11 cellular contexts compared by ENCODE assay signal in genomic region chr3:120198305-120198878, GRCh38.
DNase-seq lines count a peak whose midpoint lies in the region; ATAC-seq, FAIRE-seq and TF ChIP-seq lines count a peak whose summit lies in the region.
"Had no signal": no experiment of that assay in that cellular context is flagged by ENCODE, and none has a peak within 500 bp of the region (broad histone marks: within the 10 kb centered on the region; RNA-seq: fewer than 3 reads in every experiment).

No MANE protein-coding gene starts in this region.

- no peak overlapping the region for H3K4me2 ChIP-seq in endothelial cell of umbilical vein (ENCODE audit: insufficient read depth, low read length)

- no peaks in the 10 kb centered on the region for H3K9me1 ChIP-seq in endothelial cell of umbilical vein (replicated peaks; ENCODE audit: control insufficient read depth, extremely low read depth, insufficient read depth, low read length)

- H3K4me3 ChIP-seq in heart left ventricle: no peak overlapping the region
- no peak overlapping the region for H3K4me3 ChIP-seq in right atrium auricular region
- no peak overlapping the region for H3K4me3 ChIP-seq in endothelial cell of umbilical vein (replicated peaks in 1 of 3; ENCODE audit: insufficient read depth in 1 of 3, low read depth in 1 of 3, low read length in 3 of 3)
- H3K4me3 ChIP-seq: Peyer's patch had no signal

- no peak for TF ChIP-seq POLR2A in heart left ventricle (IDR thresholded peaks at IDR 0.05)
- no peak for TF ChIP-seq POLR2A in endothelial cell of umbilical vein (IDR thresholded peaks at IDR 0.05; ENCODE audit: low read depth, low read length)

- no peak for DNase-seq in heart left ventricle
- no peak for DNase-seq in right atrium auricular region (ENCODE audit: low spot score)
- peak; percentile 4 for DNase-seq in NCI-H2227 (lab: John Stamatoyannopoulos, UW; ENCODE audit: unreplicated experiment)
- DNase-seq in endothelial cell of umbilical vein (ENCODE audit: low read depth, low spot score): peak; percentile 39
- DNase-seq in superior temporal gyrus (ENCODE audit: extremely low spot score): peak; percentile 50
- no peak for DNase-seq in T1000 (lab: John Stamatoyannopoulos, UW)
- DNase-seq in GM13976 (ENCODE audit: low spot score): no peak
- DNase-seq: Peyer's patch had no signal

- H3K79me2 ChIP-seq in endothelial cell of umbilical vein (ENCODE audit: control insufficient read depth, insufficient read depth, low read length): no peaks in the 10 kb centered on the region

- BruUV-seq in endothelial cell of umbilical vein (replicated peaks; lab: Mats Ljungman, UMichigan): no TSS peak

- H3K36me3 ChIP-seq in heart left ventricle (no peaks in the 10 kb centered on the region), right atrium auricular region (no peaks in the 10 kb centered on the region), endothelial cell of umbilical vein (ENCODE audit: control insufficient read depth in 2 of 2, extremely low read depth in 1 of 2, insufficient read depth in 2 of 2, low read length in 2 of 2) (no peaks in the 10 kb centered on the region)
- H3K36me3 ChIP-seq: Peyer's patch had no signal

- ATAC-seq in heart left ventricle (peak in 3 of 4 donors; percentile 28 to 36 (median 35)), HG03571 (IDR thresholded peaks at IDR 0.05; ENCODE audit: unreplicated experiment) (no peak)

- H2AFZ ChIP-seq in endothelial cell of umbilical vein (ENCODE audit: low read depth, low read length): no peak overlapping the region

- H3K27me3 ChIP-seq in heart left ventricle (no peaks in the 10 kb centered on the region), right atrium auricular region (no peaks in the 10 kb centered on the region), endothelial cell of umbilical vein (ENCODE audit: control insufficient read depth in 2 of 2, insufficient read depth in 2 of 2, low read length in 2 of 2) (no peaks in the 10 kb centered on the region)
- H3K27me3 ChIP-seq: Peyer's patch had no signal

- 63 to 70% (median 66%) methylated on average over 3 of the region's 3 CpGs for WGBS in heart left ventricle, 4 donors

- H3K9ac ChIP-seq in endothelial cell of umbilical vein (replicated peaks; ENCODE audit: extremely low read depth, insufficient read depth, low read length): no peak overlapping the region

- TF ChIP-seq CTCF in heart left ventricle (IDR thresholded peaks at IDR 0.05) (peak in 7 of 12 donors; percentile 18 to 43 (median 35)), right atrium auricular region (IDR thresholded peaks at IDR 0.05) (peak in 1 of 2 donors; percentile 44), endothelial cell of umbilical vein (IDR thresholded peaks at IDR 0.05; ENCODE audit: extremely low read depth in 1 of 2, insufficient read depth in 1 of 2, low read depth in 1 of 2, low read length in 2 of 2) (peak in 1 of 2 donors; percentile 17), GM13976 (IDR thresholded peaks at IDR 0.05; ENCODE audit: borderline replicate concordance, control extremely low read depth, extremely low read depth, insufficient read depth, missing control alignments) (no peak)

- in situ Hi-C loops in GM13976 (cut with MboI; ENCODE audit: low sequenced_read_pairs, unreplicated experiment): no loop called here

- no peak for FAIRE-seq in endothelial cell of umbilical vein (lab: Jason Lieb, UNC)
- FAIRE-seq: G401.6 had no signal

- POLR2A ChIA-PET in endothelial cell of umbilical vein (lab: Charles Lee): no interaction called here

- no peaks in the 10 kb centered on the region for H3K9me3 ChIP-seq in heart left ventricle
- H3K9me3 ChIP-seq in right atrium auricular region: no peaks in the 10 kb centered on the region
- no peaks in the 10 kb centered on the region for H3K9me3 ChIP-seq in endothelial cell of umbilical vein (replicated peaks; ENCODE audit: control insufficient read depth, insufficient read depth, low read length)
- H3K9me3 ChIP-seq: Peyer's patch had no signal

- no peak overlapping the region for H3K27ac ChIP-seq in heart left ventricle
- H3K27ac ChIP-seq in right atrium auricular region: no peak overlapping the region
- no peak overlapping the region for H3K27ac ChIP-seq in endothelial cell of umbilical vein (ENCODE audit: insufficient read depth, low read depth, low read length)
- H3K27ac ChIP-seq: epithelial cell of prostate, Peyer's patch had no signal

- CTCF ChIA-PET in endothelial cell of umbilical vein (lab: Charles Lee): interaction anchor here (1.7 kb wide), 1 partner anchor 306 kb away, joined by 16 read pairs; no protein-coding TSS in a partner anchor

- peaks cover 0 to 12% (median 5%) of the 10 kb centered on the region in 12 donors for H3K4me1 ChIP-seq in heart left ventricle
- H3K4me1 ChIP-seq in right atrium auricular region: peaks cover 0 to 13% of the 10 kb centered on the region in 2 donors
- peaks cover 8% of the 10 kb centered on the region for H3K4me1 ChIP-seq in endothelial cell of umbilical vein (ENCODE audit: control insufficient read depth, extremely low read depth, insufficient read depth, low read length)
- H3K4me1 ChIP-seq: Peyer's patch had no signal

- intact Hi-C loops in heart left ventricle (cut with DNase I) (loop anchor here in 7 of 10 donors (5.0 to 10.0 kb wide), 2 partner anchors 154 to 306 kb away; no protein-coding TSS in a partner anchor), endothelial cell of umbilical vein (cut with micrococcal nuclease) (loop anchor here (1.0 to 5.0 kb wide), 2 partner anchors 106 to 306 kb away; partner anchors contain the start of gene GSK3B)

- H4K20me1 ChIP-seq in endothelial cell of umbilical vein (replicated peaks; ENCODE audit: control insufficient read depth, extremely low read depth, insufficient read depth, low read length): no peaks in the 10 kb centered on the region

- dilution Hi-C loops in endothelial cell of umbilical vein (cut with MboI; ENCODE audit: extremely low pct_ligation_motif_present, low sequenced_read_pairs): no loop called here

TF ChIP-seq in endothelial cell of umbilical vein, 7 proteins besides CTCF, POLR2A, EP300 and RAD21:
- TF ChIP-seq MYC (IDR thresholded peaks at IDR 0.05; ENCODE audit: low read depth, low read length) (no peak), POLR2AphosphoS5 (IDR thresholded peaks at IDR 0.05; ENCODE audit: insufficient read depth, low read depth, low read length) (no peak), EZH2 (IDR thresholded peaks at IDR 0.05; ENCODE audit: borderline replicate concordance, low read depth, low read length, severe bottlenecking) (no peak), GATA2 (IDR thresholded peaks at IDR 0.05; ENCODE audit: insufficient read depth, insufficient read length, low read depth, low read length) (no peak), MAX (IDR thresholded peaks at IDR 0.05; ENCODE audit: insufficient read depth, insufficient read length) (no peak), FOS (IDR thresholded peaks at IDR 0.05; ENCODE audit: borderline replicate concordance, insufficient read depth, low read length) (no peak), JUN (IDR thresholded peaks at IDR 0.05; ENCODE audit: borderline replicate concordance, insufficient read depth, insufficient read length, low read depth) (no peak)

Comparison
In these comparisons a context has a peak if more than half of its experiments do, and no peak if none do; other contexts are left out.
1. DNase-seq: peak in NCI-H2227 (single experiment), endothelial cell of umbilical vein (single experiment) and superior temporal gyrus (single experiment); none in heart left ventricle (0 of 5), right atrium auricular region (single experiment), T1000 (single experiment) and GM13976 (single experiment).